In the genomic region with DNA sequence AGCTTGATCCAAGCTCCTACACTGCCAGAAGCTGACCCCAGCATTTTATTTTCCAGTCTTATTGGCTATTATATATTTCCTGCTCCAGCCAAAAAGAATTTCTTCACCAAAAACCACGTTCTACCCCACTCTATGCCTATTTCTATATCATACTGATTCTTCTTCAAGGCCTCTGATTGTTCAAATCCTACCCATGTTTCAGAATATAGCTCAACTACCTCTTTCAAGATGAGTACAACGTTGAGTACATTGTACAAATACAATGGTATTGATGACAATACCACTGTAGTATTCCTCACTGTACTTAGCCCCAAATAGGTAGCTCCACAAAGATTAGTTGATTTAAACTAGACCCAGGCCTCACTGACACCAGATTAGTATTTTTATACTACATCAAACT, we compare ENCODE assay signal across 27 cellular contexts.
"Had no signal": no experiment of that assay in that cellular context is flagged by ENCODE, and none has a peak within 500 bp of the region (broad histone marks: within the 10 kb centered on the region; RNA-seq: fewer than 3 reads in every experiment).

No MANE protein-coding gene starts in this region.

- H3K9me3 ChIP-seq: esophagus squamous epithelium, gastrocnemius medialis, heart right ventricle, left lung, lower lobe of right lung, mucosa of descending colon had no signal

- H3K4me1 ChIP-seq: esophagus squamous epithelium, gastrocnemius medialis, heart right ventricle, left lung, lower lobe of right lung had no signal

- H3K27ac Mint-ChIP-seq: mesothelial cell of epicardium; naive thymus-derived CD8-positive, alpha-beta T cell had no signal

- DNase-seq: dermis blood vessel endothelial cell; dorsolateral prefrontal cortex; effector CD4-positive, alpha-beta T cell; effector memory CD4-positive, alpha-beta T cell; erythroblast; esophagus squamous epithelium; foreskin fibroblast; foreskin melanocyte; gastrocnemius medialis; glutamatergic neuron; head of caudate nucleus; heart right ventricle; hippocampal formation; left cardiac atrium; left lung; left ventricle myocardium superior; lower lobe of right lung; mesenchymal stem cell; mucosa of descending colon; naive B cell; naive thymus-derived CD8-positive, alpha-beta T cell had no signal

- H3K4me3 Mint-ChIP-seq: mesothelial cell of epicardium; naive B cell; naive thymus-derived CD8-positive, alpha-beta T cell had no signal

- H3K27me3 Mint-ChIP-seq: naive B cell; naive thymus-derived CD8-positive, alpha-beta T cell had no signal

- H3K27ac ChIP-seq: coronary artery, dorsolateral prefrontal cortex, epithelial cell of prostate, esophagus squamous epithelium, gastrocnemius medialis, heart right ventricle, left lung, lower lobe of right lung had no signal

- FAIRE-seq: endometrium, keratinocyte had no signal

- ATAC-seq: esophagus mucosa; gastrocnemius medialis; heart right ventricle; left cardiac atrium; left lung; left ventricle myocardium superior; lower lobe of right lung; mucosa of descending colon; naive thymus-derived CD8-positive, alpha-beta T cell had no signal

- H3K4me3 ChIP-seq: coronary artery, dorsolateral prefrontal cortex, esophagus squamous epithelium, gastrocnemius medialis, heart right ventricle, left lung, lower lobe of right lung, mucosa of descending colon had no signal

- H3K27me3 ChIP-seq: dorsolateral prefrontal cortex, esophagus squamous epithelium, gastrocnemius medialis, heart right ventricle, left lung had no signal
